24 cellular contexts compared by ENCODE assay signal in genomic region chr11:118397448-118397847, GRCh38. TPM values are rescaled to one million over a fixed set of nuclear protein-coding genes. Genes with fewer than 3 reads are reported as not detected.
DNase-seq lines count a peak whose midpoint lies in the region; ATAC-seq and TF ChIP-seq lines count a peak whose summit lies in the region.
"Had no signal": no experiment of that assay in that cellular context is flagged by ENCODE, and none has a peak within 500 bp of the region (broad histone marks: within the 10 kb centered on the region; RNA-seq: fewer than 3 reads in every experiment).

No MANE protein-coding gene starts in this region.

- no peak for ATAC-seq in CD4-positive, CD25-positive, alpha-beta regulatory T cell (ENCODE audit: low read depth in 2 of 2)
- no peak for ATAC-seq in T-cell (replicated peaks in 1 of 4)
- ATAC-seq in central memory CD8-positive, alpha-beta T cell (replicated peaks; ENCODE audit: extremely low read depth, poor library complexity, severe bottlenecking), result no peak

- no peak overlapping the region for H3K4me3 ChIP-seq in CD4-positive, CD25-positive, alpha-beta regulatory T cell (ENCODE audit: low read depth, low read length)
- no peak overlapping the region for H3K4me3 ChIP-seq in foreskin fibroblast (ENCODE audit: low read depth in 1 of 2, low read length in 2 of 2)
- H3K4me3 ChIP-seq: BLaER1 treated with 17β-estradiol and CSF1 and Interleukin-3, amounts not matched to agents 10 nM and 100 nM; PC-9 had no signal

- POLR2A ChIA-PET in T-cell (lab: Charles Lee), result interaction anchor here (0.6 to 2.4 kb wide), 6 partner anchors 15 to 38 kb away, joined by 3 to 17 read pairs (median 4); partner anchors contain the start of gene KMT2A (in 1 of the 2)

- DNase-seq in T-helper 2 cell treated with Interferon-gamma antibody and Interleukin-4, amounts not matched to agents 5 μg/mL and 100 μg/mL, for 36 hours (ENCODE audit: low spot score), result no peak
- DNase-seq in T-helper 2 cell, result no peak
- DNase-seq in CD4-positive, CD25-positive, alpha-beta regulatory T cell, result no peak
- DNase-seq in T-cell, result no peak
- DNase-seq in central memory CD8-positive, alpha-beta T cell (ENCODE audit: low spot score in 2 of 2), result no peak
- no peak for DNase-seq in NCI-H2227 treated with DMSO at 0.1 percent for 48 hours (lab: John Stamatoyannopoulos, UW)
- DNase-seq in foreskin fibroblast, result no peak
- DNase-seq in GM13977 (ENCODE audit: low spot score), result no peak
- DNase-seq: activated CD4-positive, CD25-positive, alpha-beta regulatory T cell; activated CD8-positive, alpha-beta memory T cell treated with anti-CD3 and anti-CD28 coated beads, Interleukin-2, amount 50 U/mL, for 4 hours; erythroblast; GDM1; H7; mammary epithelial cell; NCI-H1436 treated with DMSO at 0.1 percent for 48 hours; PC-9; SIG-M5; stimulated activated CD4-positive, alpha-beta T cell treated with anti-CD3 and anti-CD28 coated beads, Interleukin-2, amount 100 ng/mL, for 48 hours had no signal

- no peaks in the 10 kb centered on the region for H3K9me3 Mint-ChIP-seq in T-helper 2 cell treated with Interferon-gamma antibody and Interleukin-4, amounts not matched to agents 5 μg/mL and 100 μg/mL, for 36 hours
- no peaks in the 10 kb centered on the region for H3K9me3 Mint-ChIP-seq in CD4-positive, CD25-positive, alpha-beta regulatory T cell
- no peaks in the 10 kb centered on the region for H3K9me3 Mint-ChIP-seq in T-cell
- no peaks in the 10 kb centered on the region for H3K9me3 Mint-ChIP-seq in central memory CD8-positive, alpha-beta T cell

- no peaks in the 10 kb centered on the region for H3K9me3 ChIP-seq in CD4-positive, CD25-positive, alpha-beta regulatory T cell (ENCODE audit: control insufficient read depth in 2 of 2, low read length in 2 of 2)
- H3K9me3 ChIP-seq: BLaER1 treated with 17β-estradiol and CSF1 and Interleukin-3, amounts not matched to agents 10 nM and 100 nM had no signal

- H3K36me3 ChIP-seq in CD4-positive, CD25-positive, alpha-beta regulatory T cell (ENCODE audit: control insufficient read depth, insufficient read depth, low read length), result peaks cover 44% of the 10 kb centered on the region

- CTCF ChIA-PET in T-cell (lab: Charles Lee), result interaction anchor here (0.6 to 1.9 kb wide), 3 partner anchors 51 to 112 kb away, joined by 4 to 10 read pairs (median 8); no protein-coding TSS in a partner anchor

- H3K27me3 ChIP-seq in CD4-positive, CD25-positive, alpha-beta regulatory T cell (ENCODE audit: control insufficient read depth, insufficient read depth, low read length), result no peaks in the 10 kb centered on the region
- H3K27me3 ChIP-seq: BLaER1 treated with 17β-estradiol and CSF1 and Interleukin-3, amounts not matched to agents 10 nM and 100 nM had no signal

- TF ChIP-seq CTCF in foreskin fibroblast (IDR thresholded peaks at IDR 0.05; ENCODE audit: low read depth, low read length), result no peak
- no peak for TF ChIP-seq CTCF in GM13977 (IDR thresholded peaks at IDR 0.05; ENCODE audit: extremely low read depth, insufficient read depth, missing control alignments)

- H3K4me1 ChIP-seq in CD4-positive, CD25-positive, alpha-beta regulatory T cell (ENCODE audit: control insufficient read depth, insufficient read depth, low read length, poor library complexity, severe bottlenecking), result peaks cover 43% of the 10 kb centered on the region

- no peak overlapping the region for H3K4me3 Mint-ChIP-seq in T-helper 2 cell treated with Interferon-gamma antibody and Interleukin-4, amounts not matched to agents 5 μg/mL and 100 μg/mL, for 36 hours
- H3K4me3 Mint-ChIP-seq in CD4-positive, CD25-positive, alpha-beta regulatory T cell, result no peak overlapping the region
- H3K4me3 Mint-ChIP-seq in T-cell, result no peak overlapping the region
- no peak overlapping the region for H3K4me3 Mint-ChIP-seq in central memory CD8-positive, alpha-beta T cell

- H3K27ac ChIP-seq in CD4-positive, CD25-positive, alpha-beta regulatory T cell (ENCODE audit: insufficient read depth, low read length, poor library complexity, severe bottlenecking), result peak overlapping the region; percentile 98
- H3K27ac ChIP-seq: BLaER1 treated with 17β-estradiol and CSF1 and Interleukin-3, amounts not matched to agents 10 nM and 100 nM; PC-9 had no signal

- H3K36me3 Mint-ChIP-seq in T-helper 2 cell treated with Interferon-gamma antibody and Interleukin-4, amounts not matched to agents 5 μg/mL and 100 μg/mL, for 36 hours (ENCODE audit: low read depth), result peaks cover 53% of the 10 kb centered on the region
- H3K36me3 Mint-ChIP-seq in CD4-positive, CD25-positive, alpha-beta regulatory T cell, result peaks cover 17% of the 10 kb centered on the region
- H3K36me3 Mint-ChIP-seq in T-cell, result peaks cover 20% of the 10 kb centered on the region
- H3K36me3 Mint-ChIP-seq in central memory CD8-positive, alpha-beta T cell (ENCODE audit: insufficient read depth), result peaks cover 53% of the 10 kb centered on the region

- H3K4me1 Mint-ChIP-seq in T-helper 2 cell treated with Interferon-gamma antibody and Interleukin-4, amounts not matched to agents 5 μg/mL and 100 μg/mL, for 36 hours (ENCODE audit: low read depth), result peaks cover 54% of the 10 kb centered on the region
- peaks cover 25 to 55% (median 37%) of the 10 kb centered on the region in 4 donors for H3K4me1 Mint-ChIP-seq in CD4-positive, CD25-positive, alpha-beta regulatory T cell
- H3K4me1 Mint-ChIP-seq in T-cell, result peaks cover 32 to 58% (median 51%) of the 10 kb centered on the region in 3 donors
- H3K4me1 Mint-ChIP-seq in central memory CD8-positive, alpha-beta T cell, result peaks cover 44% of the 10 kb centered on the region

- no peaks in the 10 kb centered on the region for H3K27me3 Mint-ChIP-seq in T-helper 2 cell treated with Interferon-gamma antibody and Interleukin-4, amounts not matched to agents 5 μg/mL and 100 μg/mL, for 36 hours (ENCODE audit: low read depth)
- H3K27me3 Mint-ChIP-seq in CD4-positive, CD25-positive, alpha-beta regulatory T cell, result no peaks in the 10 kb centered on the region
- no peaks in the 10 kb centered on the region for H3K27me3 Mint-ChIP-seq in T-cell
- H3K27me3 Mint-ChIP-seq in central memory CD8-positive, alpha-beta T cell, result no peaks in the 10 kb centered on the region

- H3K27ac Mint-ChIP-seq in T-helper 2 cell treated with Interferon-gamma antibody and Interleukin-4, amounts not matched to agents 5 μg/mL and 100 μg/mL, for 36 hours, result peak overlapping the region; percentile 58
- H3K27ac Mint-ChIP-seq in CD4-positive, CD25-positive, alpha-beta regulatory T cell, result peak overlapping the region in 2 of 3 donors; percentile 85 to 100
- peak overlapping the region; percentile 93 to 100 for H3K27ac Mint-ChIP-seq in T-cell
- peak overlapping the region; percentile 100 for H3K27ac Mint-ChIP-seq in central memory CD8-positive, alpha-beta T cell (ENCODE audit: low read depth)

- in situ Hi-C loops in GM13977 (cut with MboI; ENCODE audit: low pct_unique_long_range_greater_than_20kb, low sequenced_read_pairs, unreplicated experiment), result loop anchor here (10.0 kb wide), 1 partner anchor 97 kb away; no protein-coding TSS in a partner anchor

RNA-seq across cellular contexts. Expression of gene ATP5MG, which starts 4.0 kb away (rescaled TPM):
- total RNA-seq in CD4-positive, CD25-positive, alpha-beta regulatory T cell, result 154 TPM
- polyA plus RNA-seq in CD4-positive, CD25-positive, alpha-beta regulatory T cell, result 100 to 1,000 TPM; 578 to 706 (median 677) TPM
- total RNA-seq in T-cell, result 100 to 1,000 TPM; 140 to 188 (median 172) TPM

RNA-seq across cellular contexts. Expression of gene UBE4A, which starts 38.0 kb away (rescaled TPM):
- total RNA-seq in CD4-positive, CD25-positive, alpha-beta regulatory T cell, result 49.1 TPM
- polyA plus RNA-seq in CD4-positive, CD25-positive, alpha-beta regulatory T cell, result 10 to 100 TPM; 23.5 to 29.2 (median 25.4) TPM
- 10 to 100 TPM; 40.7 to 44.9 (median 41.8) TPM for total RNA-seq in T-cell

RNA-seq across cellular contexts. Expression of gene KMT2A, which starts 38.8 kb away (rescaled TPM):
- 179 TPM for total RNA-seq in CD4-positive, CD25-positive, alpha-beta regulatory T cell
- 10 to 100 TPM; 12.1 to 19.5 (median 18.2) TPM for polyA plus RNA-seq in CD4-positive, CD25-positive, alpha-beta regulatory T cell
- total RNA-seq in T-cell, result 100 to 1,000 TPM; 130 to 183 (median 153) TPM

RNA-seq across cellular contexts. Expression of gene CD3G, which starts 53.3 kb away (rescaled TPM):
- 196 TPM for total RNA-seq in CD4-positive, CD25-positive, alpha-beta regulatory T cell
- 100 to 1,000 TPM; 393 to 477 (median 433) TPM for polyA plus RNA-seq in CD4-positive, CD25-positive, alpha-beta regulatory T cell
- total RNA-seq in T-cell, result 100 to 1,000 TPM; 170 to 215 (median 189) TPM
- total RNA-seq: dermis microvascular lymphatic vessel endothelial cell, frontal cortex, H7, kidney epithelial cell, mammary epithelial cell, MCF 10A, PC-9 had no signal
- polyA plus RNA-seq: mammary epithelial cell had no signal

RNA-seq across cellular contexts. Expression of gene CD3D, which starts 54.9 kb away (rescaled TPM):
- total RNA-seq in CD4-positive, CD25-positive, alpha-beta regulatory T cell, result 476 TPM
- polyA plus RNA-seq in CD4-positive, CD25-positive, alpha-beta regulatory T cell, result 1,000 to 10,000 TPM; 1,148 to 1,577 (median 1,304) TPM
- 100 to 1,000 TPM; 290 to 409 (median 361) TPM for total RNA-seq in T-cell
- total RNA-seq: dermis microvascular lymphatic vessel endothelial cell, frontal cortex, kidney epithelial cell, mammary epithelial cell, MCF 10A, PC-9, skeletal muscle tissue had no signal
- polyA plus RNA-seq: mammary epithelial cell had no signal
